8 cellular contexts compared by ENCODE assay signal in the genomic region with DNA sequence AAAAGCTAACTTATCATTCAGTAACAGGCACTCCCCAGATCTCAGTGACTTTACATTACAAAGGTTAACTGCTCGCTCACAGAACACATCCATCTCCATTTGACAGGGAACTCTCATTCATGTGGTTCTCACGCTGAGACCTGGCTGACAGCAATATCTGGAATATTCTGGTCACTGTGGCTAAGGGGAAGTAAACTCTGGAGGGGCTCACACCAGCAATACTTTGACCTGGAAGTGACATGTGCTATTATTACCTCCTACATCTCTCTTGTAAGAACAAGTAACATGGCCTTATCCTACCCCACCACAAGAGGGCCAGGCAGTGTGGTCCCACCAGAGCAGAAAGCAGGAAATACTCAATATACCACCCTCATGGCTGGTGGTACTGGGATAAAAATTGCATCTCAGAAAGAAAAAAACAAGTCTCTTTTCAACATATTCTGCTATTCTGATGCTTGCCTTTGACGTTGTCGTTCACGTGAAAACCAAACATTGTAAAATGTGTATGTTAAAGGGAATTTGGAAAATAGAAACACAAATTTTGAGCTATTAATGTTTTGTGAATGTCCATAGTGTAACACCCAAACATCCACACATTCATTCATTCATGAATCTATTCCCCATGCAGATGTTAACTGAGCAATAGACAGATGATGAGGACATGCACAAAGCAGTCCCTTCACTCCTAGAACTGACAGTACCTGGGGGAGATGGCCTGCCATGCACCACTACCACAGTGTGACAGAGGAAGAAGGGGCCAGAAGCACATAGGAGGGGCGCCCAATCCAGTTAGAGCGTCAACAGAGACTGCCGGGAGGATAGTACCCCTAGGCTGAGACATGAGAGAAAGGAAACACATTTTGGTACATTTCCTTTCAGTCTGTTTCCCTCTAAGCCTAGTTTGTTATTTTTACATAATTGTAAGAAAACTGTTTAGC.
DNase-seq lines count a peak whose midpoint lies in the region; ATAC-seq, FAIRE-seq and TF ChIP-seq lines count a peak whose summit lies in the region.

No MANE protein-coding gene starts in this region.

- H3K4me3 ChIP-seq in fibroblast of mammary gland (ENCODE audit: control insufficient read depth, low read depth, low read length): no peak overlapping the region
- H3K4me3 ChIP-seq in small intestine (ENCODE audit: low read depth in 1 of 2, low read length in 2 of 2): no peak overlapping the region

- no peak overlapping the region for H3K27ac ChIP-seq in small intestine (ENCODE audit: low read depth in 1 of 2, low read length in 1 of 2)

- no peak for TF ChIP-seq POLR2A in GM18505 (IDR thresholded peaks at IDR 0.05; ENCODE audit: borderline replicate concordance, extremely low read depth, insufficient read depth, insufficient read length)

- 28 to 41% (median 34%) methylated on average over 8 of the region's 8 CpGs for WGBS in small intestine, 3 donors

- FAIRE-seq in small intestine (lab: Jason Lieb, UNC): no peak

- DNase-seq in Ammon's horn (ENCODE audit: low spot score) (peak; percentile 51), NCI-H82 (lab: John Stamatoyannopoulos, UW) (peak; percentile 70), fibroblast of mammary gland (ENCODE audit: low read depth) (peak; percentile 26), small intestine (peak; percentile 65)
- peak; percentile 75 for DNase-seq in activated CD8-positive, alpha-beta memory T cell treated with anti-CD3 and anti-CD28 coated beads for 24 hours

- no peaks in the 10 kb centered on the region for H3K36me3 ChIP-seq in small intestine (ENCODE audit: control insufficient read depth in 2 of 2, insufficient read depth in 2 of 2, low read length in 2 of 2)

- no peaks in the 10 kb centered on the region for H3K9me3 ChIP-seq in small intestine (ENCODE audit: control insufficient read depth, low read depth)

- H3K27me3 ChIP-seq in small intestine (ENCODE audit: control insufficient read depth in 2 of 2, insufficient read depth in 2 of 2, low read length in 2 of 2): no peaks in the 10 kb centered on the region

- H3K4me1 ChIP-seq in small intestine (ENCODE audit: control insufficient read depth in 2 of 2, insufficient read depth in 1 of 2, low read depth in 1 of 2, low read length in 1 of 2): no peaks in the 10 kb centered on the region

- ATAC-seq in GM18517 (IDR thresholded peaks at IDR 0.05; ENCODE audit: unreplicated experiment): peak; percentile 88
- ATAC-seq in HG03139 (IDR thresholded peaks at IDR 0.05; ENCODE audit: unreplicated experiment): peak; percentile 86
- ATAC-seq in GM18505 (IDR thresholded peaks at IDR 0.05; ENCODE audit: unreplicated experiment): no peak

- peak; percentile 50 for TF ChIP-seq CTCF in fibroblast of mammary gland (conservative IDR thresholded peaks at IDR 0.05; ENCODE audit: control insufficient read depth, insufficient read depth, low read depth, low read length)
